1 cellular context compared by ENCODE assay signal in the genomic region with DNA sequence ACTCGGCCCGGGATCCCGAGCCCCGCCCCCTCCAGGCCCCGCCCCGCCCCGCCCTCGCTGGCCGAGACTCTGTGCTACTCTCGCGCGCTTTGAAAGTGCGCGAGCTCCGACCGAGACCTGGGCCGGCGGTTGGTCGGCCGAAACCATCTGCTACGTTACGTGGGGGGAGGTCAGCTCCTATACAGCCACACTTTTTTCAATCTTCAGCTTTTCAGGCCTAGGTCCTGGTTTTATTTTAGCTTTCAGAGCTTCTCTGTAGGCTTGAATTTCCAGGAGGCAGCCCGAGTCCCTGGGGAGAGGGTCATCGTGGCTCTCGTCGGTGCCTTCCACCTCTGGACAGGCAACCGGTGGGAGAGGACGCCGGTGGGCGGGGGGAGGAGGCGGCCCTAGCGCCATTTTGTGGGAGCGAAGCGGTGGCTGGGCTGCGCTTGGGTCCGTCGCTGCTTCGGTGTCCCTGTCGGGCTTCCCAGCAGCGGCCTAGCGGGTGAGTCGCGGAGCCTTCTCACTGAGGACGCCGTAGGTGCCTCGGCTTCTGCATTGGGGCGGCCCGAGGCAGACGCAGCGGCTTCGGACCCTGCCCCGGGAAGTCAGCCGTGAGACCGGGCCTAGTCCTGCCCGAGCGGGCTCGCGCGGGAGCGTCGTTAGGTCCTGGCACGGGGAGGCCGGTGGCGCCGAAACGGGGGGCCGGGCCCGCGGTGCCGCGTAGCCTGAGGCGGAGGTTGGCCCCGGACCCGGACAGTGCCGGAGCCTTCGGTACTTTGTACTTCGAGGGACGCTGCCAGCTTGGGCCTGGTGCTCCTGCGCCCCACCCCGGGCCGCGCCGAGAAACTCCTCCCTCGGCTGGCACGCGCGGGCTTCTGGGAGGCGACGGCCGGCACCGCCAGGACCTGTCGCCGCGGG.
TF ChIP-seq lines count a peak whose summit lies in the region.

A gene (plus strand): TSS at position 395 of the 900 bp plus-strand sequence. CDS start 1,074 bp downstream, outside the sequence.

TF ChIP-seq in HepG2, 621 proteins besides CTCF, POLR2A, EP300 and RAD21 (continued from another document and continues in another):
- TF ChIP-seq, protein P1, sequence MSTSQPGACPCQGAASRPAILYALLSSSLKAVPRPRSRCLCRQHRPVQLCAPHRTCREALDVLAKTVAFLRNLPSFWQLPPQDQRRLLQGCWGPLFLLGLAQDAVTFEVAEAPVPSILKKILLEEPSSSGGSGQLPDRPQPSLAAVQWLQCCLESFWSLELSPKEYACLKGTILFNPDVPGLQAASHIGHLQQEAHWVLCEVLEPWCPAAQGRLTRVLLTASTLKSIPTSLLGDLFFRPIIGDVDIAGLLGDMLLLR (CRISPR knock-in tag; IDR thresholded peaks at IDR 0.05), result peak; percentile 88; the same call in 1 of the 2 replicates
- TF ChIP-seq, protein P2, sequence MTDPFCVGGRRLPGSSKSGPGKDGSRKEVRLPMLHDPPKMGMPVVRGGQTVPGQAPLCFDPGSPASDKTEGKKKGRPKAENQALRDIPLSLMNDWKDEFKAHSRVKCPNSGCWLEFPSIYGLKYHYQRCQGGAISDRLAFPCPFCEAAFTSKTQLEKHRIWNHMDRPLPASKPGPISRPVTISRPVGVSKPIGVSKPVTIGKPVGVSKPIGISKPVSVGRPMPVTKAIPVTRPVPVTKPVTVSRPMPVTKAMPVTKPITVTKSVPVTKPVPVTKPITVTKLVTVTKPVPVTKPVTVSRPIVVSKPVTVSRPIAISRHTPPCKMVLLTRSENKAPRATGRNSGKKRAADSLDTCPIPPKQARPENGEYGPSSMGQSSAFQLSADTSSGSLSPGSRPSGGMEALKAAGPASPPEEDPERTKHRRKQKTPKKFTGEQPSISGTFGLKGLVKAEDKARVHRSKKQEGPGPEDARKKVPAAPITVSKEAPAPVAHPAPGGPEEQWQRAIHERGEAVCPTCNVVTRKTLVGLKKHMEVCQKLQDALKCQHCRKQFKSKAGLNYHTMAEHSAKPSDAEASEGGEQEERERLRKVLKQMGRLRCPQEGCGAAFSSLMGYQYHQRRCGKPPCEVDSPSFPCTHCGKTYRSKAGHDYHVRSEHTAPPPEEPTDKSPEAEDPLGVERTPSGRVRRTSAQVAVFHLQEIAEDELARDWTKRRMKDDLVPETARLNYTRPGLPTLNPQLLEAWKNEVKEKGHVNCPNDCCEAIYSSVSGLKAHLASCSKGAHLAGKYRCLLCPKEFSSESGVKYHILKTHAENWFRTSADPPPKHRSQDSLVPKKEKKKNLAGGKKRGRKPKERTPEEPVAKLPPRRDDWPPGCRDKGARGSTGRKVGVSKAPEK (CRISPR knock-in tag; IDR thresholded peaks at IDR 0.05; ENCODE audit: borderline replicate concordance), result no peak
- TF ChIP-seq ZNF709 (CRISPR knock-in tag; IDR thresholded peaks at IDR 0.05), result peak; percentile 66; the same call in 1 of the 2 replicates
- TF ChIP-seq TSC22D2 (CRISPR knock-in tag; IDR thresholded peaks at IDR 0.05; ENCODE audit: borderline replicate concordance), result peak; percentile 61; the same call in 1 of the 2 replicates
- TF ChIP-seq, protein P3, sequence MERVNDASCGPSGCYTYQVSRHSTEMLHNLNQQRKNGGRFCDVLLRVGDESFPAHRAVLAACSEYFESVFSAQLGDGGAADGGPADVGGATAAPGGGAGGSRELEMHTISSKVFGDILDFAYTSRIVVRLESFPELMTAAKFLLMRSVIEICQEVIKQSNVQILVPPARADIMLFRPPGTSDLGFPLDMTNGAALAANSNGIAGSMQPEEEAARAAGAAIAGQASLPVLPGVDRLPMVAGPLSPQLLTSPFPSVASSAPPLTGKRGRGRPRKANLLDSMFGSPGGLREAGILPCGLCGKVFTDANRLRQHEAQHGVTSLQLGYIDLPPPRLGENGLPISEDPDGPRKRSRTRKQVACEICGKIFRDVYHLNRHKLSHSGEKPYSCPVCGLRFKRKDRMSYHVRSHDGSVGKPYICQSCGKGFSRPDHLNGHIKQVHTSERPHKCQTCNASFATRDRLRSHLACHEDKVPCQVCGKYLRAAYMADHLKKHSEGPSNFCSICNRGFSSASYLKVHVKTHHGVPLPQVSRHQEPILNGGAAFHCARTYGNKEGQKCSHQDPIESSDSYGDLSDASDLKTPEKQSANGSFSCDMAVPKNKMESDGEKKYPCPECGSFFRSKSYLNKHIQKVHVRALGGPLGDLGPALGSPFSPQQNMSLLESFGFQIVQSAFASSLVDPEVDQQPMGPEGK (CRISPR knock-in tag; IDR thresholded peaks at IDR 0.05), result no peak; the same call in 1 of the 2 replicates
- no peak for TF ChIP-seq ZNF3 (CRISPR knock-in tag; IDR thresholded peaks at IDR 0.05)
- 0 out of 2 replicates have a peak, but pooled peaks have one; percentile 43 for TF ChIP-seq FOSL1 (CRISPR knock-in tag; IDR thresholded peaks at IDR 0.05; ENCODE audit: borderline replicate concordance)
- TF ChIP-seq, protein P4, sequence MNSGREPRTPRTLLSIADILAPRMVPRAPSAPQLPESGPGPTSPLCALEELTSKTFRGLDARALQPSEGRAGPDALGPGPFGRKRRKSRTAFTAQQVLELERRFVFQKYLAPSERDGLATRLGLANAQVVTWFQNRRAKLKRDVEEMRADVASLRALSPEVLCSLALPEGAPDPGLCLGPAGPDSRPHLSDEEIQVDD (CRISPR knock-in tag; IDR thresholded peaks at IDR 0.05; ENCODE audit: borderline replicate concordance), result peak; percentile 48; the same call in 1 of the 2 replicates
- 0 out of 2 replicates have a peak, but pooled peaks have one; percentile 7 for TF ChIP-seq HHEX (CRISPR knock-in tag; IDR thresholded peaks at IDR 0.05)
- TF ChIP-seq SETDB1 (CRISPR knock-in tag; IDR thresholded peaks at IDR 0.05; ENCODE audit: borderline replicate concordance), result 0 out of 2 replicates have a peak, but pooled peaks have one; percentile 46
- TF ChIP-seq ZNF12 (CRISPR knock-in tag; IDR thresholded peaks at IDR 0.05), result peak; percentile 50
- TF ChIP-seq, protein P5, sequence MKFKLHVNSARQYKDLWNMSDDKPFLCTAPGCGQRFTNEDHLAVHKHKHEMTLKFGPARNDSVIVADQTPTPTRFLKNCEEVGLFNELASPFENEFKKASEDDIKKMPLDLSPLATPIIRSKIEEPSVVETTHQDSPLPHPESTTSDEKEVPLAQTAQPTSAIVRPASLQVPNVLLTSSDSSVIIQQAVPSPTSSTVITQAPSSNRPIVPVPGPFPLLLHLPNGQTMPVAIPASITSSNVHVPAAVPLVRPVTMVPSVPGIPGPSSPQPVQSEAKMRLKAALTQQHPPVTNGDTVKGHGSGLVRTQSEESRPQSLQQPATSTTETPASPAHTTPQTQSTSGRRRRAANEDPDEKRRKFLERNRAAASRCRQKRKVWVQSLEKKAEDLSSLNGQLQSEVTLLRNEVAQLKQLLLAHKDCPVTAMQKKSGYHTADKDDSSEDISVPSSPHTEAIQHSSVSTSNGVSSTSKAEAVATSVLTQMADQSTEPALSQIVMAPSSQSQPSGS (CRISPR knock-in tag; IDR thresholded peaks at IDR 0.05), result peak; percentile 37
- TF ChIP-seq, protein P6, sequence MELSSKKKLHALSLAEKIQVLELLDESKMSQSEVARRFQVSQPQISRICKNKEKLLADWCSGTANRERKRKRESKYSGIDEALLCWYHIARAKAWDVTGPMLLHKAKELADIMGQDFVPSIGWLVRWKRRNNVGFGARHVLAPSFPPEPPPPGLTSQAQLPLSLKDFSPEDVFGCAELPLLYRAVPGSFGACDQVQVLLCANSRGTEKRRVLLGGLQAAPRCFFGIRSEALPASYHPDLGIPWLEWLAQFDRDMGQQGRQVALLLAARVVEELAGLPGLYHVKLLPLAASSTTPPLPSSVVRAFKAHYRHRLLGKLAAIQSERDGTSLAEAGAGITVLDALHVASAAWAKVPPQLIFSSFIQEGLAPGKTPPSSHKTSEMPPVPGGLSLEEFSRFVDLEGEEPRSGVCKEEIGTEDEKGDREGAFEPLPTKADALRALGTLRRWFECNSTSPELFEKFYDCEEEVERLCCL (CRISPR knock-in tag; IDR thresholded peaks at IDR 0.05; ENCODE audit: borderline replicate concordance), result no peak
- peak; percentile 72; the same call in 1 of the 2 replicates for TF ChIP-seq SATB2 (CRISPR knock-in tag; IDR thresholded peaks at IDR 0.05)
- peak; percentile 84 for TF ChIP-seq GATAD1 (CRISPR knock-in tag; IDR thresholded peaks at IDR 0.05)
- TF ChIP-seq ZNF615 (CRISPR knock-in tag; IDR thresholded peaks at IDR 0.05; ENCODE audit: borderline replicate concordance), result 0 out of 2 replicates have a peak, but pooled peaks have one; percentile 82
- TF ChIP-seq ZNF766 (CRISPR knock-in tag; IDR thresholded peaks at IDR 0.05; ENCODE audit: borderline replicate concordance), result 0 out of 2 replicates have a peak, but pooled peaks have one; percentile 63
- no peak for TF ChIP-seq PITX1 (CRISPR knock-in tag; IDR thresholded peaks at IDR 0.05)
- peak; percentile 78 for TF ChIP-seq ZBTB38 (CRISPR knock-in tag; IDR thresholded peaks at IDR 0.05)
- TF ChIP-seq, protein P7, sequence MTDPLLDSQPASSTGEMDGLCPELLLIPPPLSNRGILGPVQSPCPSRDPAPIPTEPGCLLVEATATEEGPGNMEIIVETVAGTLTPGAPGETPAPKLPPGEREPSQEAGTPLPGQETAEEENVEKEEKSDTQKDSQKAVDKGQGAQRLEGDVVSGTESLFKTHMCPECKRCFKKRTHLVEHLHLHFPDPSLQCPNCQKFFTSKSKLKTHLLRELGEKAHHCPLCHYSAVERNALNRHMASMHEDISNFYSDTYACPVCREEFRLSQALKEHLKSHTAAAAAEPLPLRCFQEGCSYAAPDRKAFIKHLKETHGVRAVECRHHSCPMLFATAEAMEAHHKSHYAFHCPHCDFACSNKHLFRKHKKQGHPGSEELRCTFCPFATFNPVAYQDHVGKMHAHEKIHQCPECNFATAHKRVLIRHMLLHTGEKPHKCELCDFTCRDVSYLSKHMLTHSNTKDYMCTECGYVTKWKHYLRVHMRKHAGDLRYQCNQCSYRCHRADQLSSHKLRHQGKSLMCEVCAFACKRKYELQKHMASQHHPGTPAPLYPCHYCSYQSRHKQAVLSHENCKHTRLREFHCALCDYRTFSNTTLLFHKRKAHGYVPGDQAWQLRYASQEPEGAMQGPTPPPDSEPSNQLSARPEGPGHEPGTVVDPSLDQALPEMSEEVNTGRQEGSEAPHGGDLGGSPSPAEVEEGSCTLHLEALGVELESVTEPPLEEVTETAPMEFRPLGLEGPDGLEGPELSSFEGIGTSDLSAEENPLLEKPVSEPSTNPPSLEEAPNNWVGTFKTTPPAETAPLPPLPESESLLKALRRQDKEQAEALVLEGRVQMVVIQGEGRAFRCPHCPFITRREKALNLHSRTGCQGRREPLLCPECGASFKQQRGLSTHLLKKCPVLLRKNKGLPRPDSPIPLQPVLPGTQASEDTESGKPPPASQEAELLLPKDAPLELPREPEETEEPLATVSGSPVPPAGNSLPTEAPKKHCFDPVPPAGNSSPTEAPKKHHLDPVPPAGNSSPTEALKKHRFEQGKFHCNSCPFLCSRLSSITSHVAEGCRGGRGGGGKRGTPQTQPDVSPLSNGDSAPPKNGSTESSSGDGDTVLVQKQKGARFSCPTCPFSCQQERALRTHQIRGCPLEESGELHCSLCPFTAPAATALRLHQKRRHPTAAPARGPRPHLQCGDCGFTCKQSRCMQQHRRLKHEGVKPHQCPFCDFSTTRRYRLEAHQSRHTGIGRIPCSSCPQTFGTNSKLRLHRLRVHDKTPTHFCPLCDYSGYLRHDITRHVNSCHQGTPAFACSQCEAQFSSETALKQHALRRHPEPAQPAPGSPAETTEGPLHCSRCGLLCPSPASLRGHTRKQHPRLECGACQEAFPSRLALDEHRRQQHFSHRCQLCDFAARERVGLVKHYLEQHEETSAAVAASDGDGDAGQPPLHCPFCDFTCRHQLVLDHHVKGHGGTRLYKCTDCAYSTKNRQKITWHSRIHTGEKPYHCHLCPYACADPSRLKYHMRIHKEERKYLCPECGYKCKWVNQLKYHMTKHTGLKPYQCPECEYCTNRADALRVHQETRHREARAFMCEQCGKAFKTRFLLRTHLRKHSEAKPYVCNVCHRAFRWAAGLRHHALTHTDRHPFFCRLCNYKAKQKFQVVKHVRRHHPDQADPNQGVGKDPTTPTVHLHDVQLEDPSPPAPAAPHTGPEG (CRISPR knock-in tag; IDR thresholded peaks at IDR 0.05), result peak; percentile 50; the same call in 1 of the 2 replicates
- TF ChIP-seq NPAS2 (CRISPR knock-in tag; IDR thresholded peaks at IDR 0.05; ENCODE audit: borderline replicate concordance), result no peak
- no peak for TF ChIP-seq ZNF850 (CRISPR knock-in tag; conservative IDR thresholded peaks at IDR 0.05)
- no peak for TF ChIP-seq ONECUT2 (CRISPR knock-in tag; IDR thresholded peaks at IDR 0.05)
- peak; percentile 95 for TF ChIP-seq ZNF30 (CRISPR knock-in tag; IDR thresholded peaks at IDR 0.05)
- TF ChIP-seq, protein P8, sequence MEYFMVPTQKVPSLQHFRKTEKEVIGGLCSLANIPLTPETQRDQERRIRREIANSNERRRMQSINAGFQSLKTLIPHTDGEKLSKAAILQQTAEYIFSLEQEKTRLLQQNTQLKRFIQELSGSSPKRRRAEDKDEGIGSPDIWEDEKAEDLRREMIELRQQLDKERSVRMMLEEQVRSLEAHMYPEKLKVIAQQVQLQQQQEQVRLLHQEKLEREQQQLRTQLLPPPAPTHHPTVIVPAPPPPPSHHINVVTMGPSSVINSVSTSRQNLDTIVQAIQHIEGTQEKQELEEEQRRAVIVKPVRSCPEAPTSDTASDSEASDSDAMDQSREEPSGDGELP (IDR thresholded peaks at IDR 0.05; ENCODE audit: borderline replicate concordance, low read depth), result no peak
- no peak for TF ChIP-seq MBD4 (IDR thresholded peaks at IDR 0.05; ENCODE audit: borderline replicate concordance, low read length)
- TF ChIP-seq TAF15 (IDR thresholded peaks at IDR 0.05; ENCODE audit: low read depth, low read length, poor library complexity, severe bottlenecking), result peak; percentile 48
- TF ChIP-seq, protein P9, sequence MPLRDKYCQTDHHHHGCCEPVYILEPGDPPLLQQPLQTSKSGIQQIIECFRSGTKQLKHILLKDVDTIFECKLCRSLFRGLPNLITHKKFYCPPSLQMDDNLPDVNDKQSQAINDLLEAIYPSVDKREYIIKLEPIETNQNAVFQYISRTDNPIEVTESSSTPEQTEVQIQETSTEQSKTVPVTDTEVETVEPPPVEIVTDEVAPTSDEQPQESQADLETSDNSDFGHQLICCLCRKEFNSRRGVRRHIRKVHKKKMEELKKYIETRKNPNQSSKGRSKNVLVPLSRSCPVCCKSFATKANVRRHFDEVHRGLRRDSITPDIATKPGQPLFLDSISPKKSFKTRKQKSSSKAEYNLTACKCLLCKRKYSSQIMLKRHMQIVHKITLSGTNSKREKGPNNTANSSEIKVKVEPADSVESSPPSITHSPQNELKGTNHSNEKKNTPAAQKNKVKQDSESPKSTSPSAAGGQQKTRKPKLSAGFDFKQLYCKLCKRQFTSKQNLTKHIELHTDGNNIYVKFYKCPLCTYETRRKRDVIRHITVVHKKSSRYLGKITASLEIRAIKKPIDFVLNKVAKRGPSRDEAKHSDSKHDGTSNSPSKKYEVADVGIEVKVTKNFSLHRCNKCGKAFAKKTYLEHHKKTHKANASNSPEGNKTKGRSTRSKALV (CRISPR knock-in tag; IDR thresholded peaks at IDR 0.05), result no peak
- peak; percentile 31 for TF ChIP-seq ZEB1 (IDR thresholded peaks at IDR 0.05; ENCODE audit: insufficient replicate concordance, low read depth)
- TF ChIP-seq DNMT1 (CRISPR knock-in tag; IDR thresholded peaks at IDR 0.05), result no peak
- TF ChIP-seq ZNF33A (CRISPR knock-in tag; IDR thresholded peaks at IDR 0.05; ENCODE audit: borderline replicate concordance), result no peak
- no peak for TF ChIP-seq SRSF9 (IDR thresholded peaks at IDR 0.05; ENCODE audit: borderline replicate concordance, insufficient read depth, low read depth, low read length, poor library complexity, severe bottlenecking)
- peak; percentile 60; the same call in 1 of the 2 replicates for TF ChIP-seq HNRNPUL1 (IDR thresholded peaks at IDR 0.05; ENCODE audit: low read depth, low read length)
